In the genomic region with DNA sequence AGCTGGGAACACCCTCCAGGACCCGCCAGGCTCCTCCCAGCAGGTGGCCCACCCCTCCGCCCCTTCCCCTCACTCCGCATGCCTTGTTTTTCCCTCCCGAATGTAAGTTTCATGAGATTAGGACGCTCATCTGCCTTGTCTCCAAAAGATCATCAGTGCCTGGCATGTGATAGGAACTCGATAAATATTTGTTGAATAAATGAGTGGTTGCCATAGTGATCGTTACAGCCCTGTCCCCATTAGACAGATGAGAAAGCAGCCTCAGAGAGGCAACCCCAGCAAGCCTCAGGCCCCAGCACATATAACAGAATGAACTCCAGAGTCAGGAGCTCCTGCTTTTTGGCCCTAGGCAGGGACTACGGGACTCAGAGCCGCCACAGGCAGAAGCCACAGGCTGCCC, we compare ENCODE assay signal across 12 cellular contexts. TPM values are rescaled to one million over a fixed set of nuclear protein-coding genes. Genes with fewer than 3 reads are reported as not detected.
DNase-seq lines count a peak whose midpoint lies in the region; ATAC-seq and TF ChIP-seq lines count a peak whose summit lies in the region.
"Had no signal": no experiment of that assay in that cellular context is flagged by ENCODE, and none has a peak within 500 bp of the region (broad histone marks: within the 10 kb centered on the region; RNA-seq: fewer than 3 reads in every experiment).

No MANE protein-coding gene starts in this region.

- no peak for ATAC-seq in HG02840 (IDR thresholded peaks at IDR 0.05; ENCODE audit: low FRiP score, unreplicated experiment)
- no peak for ATAC-seq in stimulated activated naive CD8-positive, alpha-beta T cell treated with anti-CD3 and anti-CD28 coated beads, Interleukin-15, Interleukin-2, amounts not matched to agents 100 U/mL and 50 U/mL, for 24 hours

- H3K36me3 Mint-ChIP-seq in CD14-positive monocyte (peaks cover 35 to 36% of the 10 kb centered on the region in 2 donors), osteocyte (ENCODE audit: unreplicated experiment) (no peaks in the 10 kb centered on the region)

- H3K4me1 Mint-ChIP-seq in CD14-positive monocyte (peaks cover 56% of the 10 kb centered on the region), osteocyte (ENCODE audit: unreplicated experiment) (peaks cover 53% of the 10 kb centered on the region)

- no peak for DNase-seq in CD14-positive monocyte (ENCODE audit: low spot score)
- DNase-seq in dorsolateral prefrontal cortex: no peak
- DNase-seq in osteocyte (ENCODE audit: extremely low spot score, unreplicated experiment): no peak
- DNase-seq in NCI-H345 treated with DMSO at 0.1 percent for 48 hours (lab: John Stamatoyannopoulos, UW; ENCODE audit: unreplicated experiment): no peak
- no peak for DNase-seq in stimulated activated naive CD8-positive, alpha-beta T cell treated with anti-CD3 and anti-CD28 coated beads, Interleukin-15, Interleukin-2, amounts not matched to agents 100 U/mL and 50 U/mL, for 24 hours
- DNase-seq in mesenteric fat pad (ENCODE audit: low spot score): no peak
- DNase-seq: stimulated activated naive CD4-positive, alpha-beta T cell had no signal

- H3K27me3 Mint-ChIP-seq in CD14-positive monocyte (ENCODE audit: low read depth in 3 of 3): peaks cover 8 to 21% (median 9%) of the 10 kb centered on the region in 3 donors
- H3K27me3 Mint-ChIP-seq in osteocyte (ENCODE audit: unreplicated experiment): no peaks in the 10 kb centered on the region

- H3K27ac Mint-ChIP-seq in CD14-positive monocyte: peak overlapping the region in 5 of 7 donors; percentile 7 to 90 (median 35)
- peak overlapping the region; percentile 35 for H3K27ac Mint-ChIP-seq in osteocyte (ENCODE audit: unreplicated experiment)

- H3K27ac ChIP-seq in KOPT-K1 (ENCODE audit: low read depth, low read length, poor library complexity, severe bottlenecking) (peak overlapping the region; percentile 37), dorsolateral prefrontal cortex (peak overlapping the region in 47 of 59 donors; percentile 1 to 92 (median 60))

- peak overlapping the region in 3 of 59 donors; percentile 2 to 25 (median 18) for H3K4me3 ChIP-seq in dorsolateral prefrontal cortex

- intact Hi-C loops in CD14-positive monocyte (cut with micrococcal nuclease) (no loop called here), dorsolateral prefrontal cortex (cut with DNase I) (no loop called here)

- TF ChIP-seq CTCF in CD14-positive monocyte (IDR thresholded peaks at IDR 0.05) (no peak), dorsolateral prefrontal cortex (IDR thresholded peaks at IDR 0.05 in 54 of 56, conservative IDR thresholded peaks at IDR 0.05 in 2 of 56; ENCODE audit: low read depth in 1 of 56, partially characterized antibody in 56 of 56) (no peak), osteocyte (IDR thresholded peaks at IDR 0.05) (no peak)

- H3K4me3 Mint-ChIP-seq in CD14-positive monocyte: peak overlapping the region in 1 of 2 donors; percentile 31
- H3K4me3 Mint-ChIP-seq in osteocyte (ENCODE audit: unreplicated experiment): no peak overlapping the region

- H3K36me3 ChIP-seq in KOPT-K1 (ENCODE audit: insufficient read depth, low read length): no peaks in the 10 kb centered on the region

- H3K27me3 ChIP-seq in dorsolateral prefrontal cortex: no peaks in the 10 kb centered on the region

- H3K9me3 Mint-ChIP-seq in CD14-positive monocyte: peaks cover 0 to 2% (median 0%) of the 10 kb centered on the region in 7 donors
- no peaks in the 10 kb centered on the region for H3K9me3 Mint-ChIP-seq in osteocyte (ENCODE audit: unreplicated experiment)

- H3K9me3 ChIP-seq in KOPT-K1 (ENCODE audit: insufficient read depth, low read length, poor library complexity, severe bottlenecking): no peaks in the 10 kb centered on the region

RNA-seq across cellular contexts. Expression of a gene that starts 5.0 kb away (rescaled TPM):
- 1 to 10 TPM in 1 of 2 donors, under 1 TPM in 1; 0.74 to 1.5 TPM for polyA plus RNA-seq in CD14-positive monocyte
- total RNA-seq in dorsolateral prefrontal cortex: 100 to 1,000 TPM in 89 of 120 experiments, 10 to 100 TPM in 31; 35.4 to 172 (median 118) TPM
- 1.3 and 1.8 TPM in 2 replicates for total RNA-seq in osteocyte
- total RNA-seq in mesenteric fat pad: 4.9 TPM

RNA-seq across cellular contexts. Expression of a gene that starts 28.5 kb away (rescaled TPM):
- polyA plus RNA-seq in CD14-positive monocyte: 10 to 100 TPM; 22.9 to 33.8 TPM
- total RNA-seq in dorsolateral prefrontal cortex (1 to 10 TPM in 30 of 120 experiments, under 1 TPM in 86, not detected in 4; 0.15 to 2.8 (median 0.69) TPM), osteocyte (not detected in 2 replicates), mesenteric fat pad (2.3 TPM)
- total RNA-seq: G401, glomerular endothelial cell, renal cortical epithelial cell had no signal

RNA-seq across cellular contexts. Expression of a gene that starts 41.8 kb away (rescaled TPM):
- polyA plus RNA-seq in CD14-positive monocyte: 1 to 10 TPM; 4.9 to 8.5 TPM
- total RNA-seq in dorsolateral prefrontal cortex (10 to 100 TPM; 27.5 to 72.2 (median 39.5) TPM), osteocyte (44.4 and 45.8 TPM in 2 replicates), mesenteric fat pad (27.5 TPM)
